10 cellular contexts compared by ENCODE assay signal in genomic region chr18:12652861-12653401, GRCh38. TPM values are rescaled to one million over a fixed set of nuclear protein-coding genes. Genes with fewer than 3 reads are reported as not detected.
DNase-seq lines count a peak whose midpoint lies in the region; ATAC-seq, FAIRE-seq and TF ChIP-seq lines count a peak whose summit lies in the region.
"Had no signal": no experiment of that assay in that cellular context is flagged by ENCODE, and none has a peak within 500 bp of the region (broad histone marks: within the 10 kb centered on the region; RNA-seq: fewer than 3 reads in every experiment).

No MANE protein-coding gene starts in this region.

- TF ChIP-seq POLR2A in K562 (conservative IDR thresholded peaks at IDR 0.05), result no peak

- H3K27ac Mint-ChIP-seq in natural killer cell treated with Interleukin-12 subunit alpha and Interleukin-12 subunit beta and Interleukin-15 and Interleukin-18, amount 100 ng/mL, for 72 hours, result peak overlapping the region; percentile 53 to 62
- H3K27ac Mint-ChIP-seq in CD4-positive, alpha-beta memory T cell, result peak overlapping the region in 1 of 7 donors; percentile 17
- H3K27ac Mint-ChIP-seq: naive B cell had no signal

- intact Hi-C loops in K562 (cut with micrococcal nuclease), result loop anchor here (10.0 kb wide), 1 partner anchor 178 kb away; no protein-coding TSS in a partner anchor
- intact Hi-C loops in CD4-positive, alpha-beta memory T cell (cut with micrococcal nuclease), result no loop called here

- peak overlapping the region in 1 of 2 experiments; percentile 33; a peak in 1 of 4 replicates for H3K9ac ChIP-seq in K562 (ENCODE audit: insufficient read depth in 1 of 2, low read depth in 2 of 2, low read length in 2 of 2)

- H3K27me3 Mint-ChIP-seq in natural killer cell treated with Interleukin-12 subunit alpha and Interleukin-12 subunit beta and Interleukin-15 and Interleukin-18, amount 100 ng/mL, for 72 hours, result peaks cover 8 to 22% of the 10 kb centered on the region in 2 donors
- H3K27me3 Mint-ChIP-seq in CD4-positive, alpha-beta memory T cell, result peaks cover 1 to 6% of the 10 kb centered on the region in 2 donors

- H3K27me3 ChIP-seq in K562 (ENCODE audit: control insufficient read depth in 2 of 2, insufficient read depth in 2 of 2, low read length in 2 of 2), result no peaks in the 10 kb centered on the region
- H3K27me3 ChIP-seq in CD4-positive, alpha-beta memory T cell (ENCODE audit: insufficient read depth, low read length), result no peaks in the 10 kb centered on the region

- WGBS in K562 (ENCODE audit: insufficient coverage, low coverage, missing lambda C conversion rate), result 30% methylated on average over 3 of the region's 3 CpGs

- no peak overlapping the region for H2AFZ ChIP-seq in K562 (ENCODE audit: low read depth, low read length)

- H3K4me1 ChIP-seq in K562 (replicated peaks in 1 of 2; ENCODE audit: control insufficient read depth in 2 of 2, insufficient read depth in 2 of 2, low read length in 2 of 2), result peaks cover 9 to 18% of the 10 kb centered on the region in 2 experiments; a peak in 4 of 5 replicates
- H3K4me1 ChIP-seq in CD4-positive, alpha-beta memory T cell (ENCODE audit: insufficient read depth, low read length), result peaks cover 9% of the 10 kb centered on the region

- 0 out of 3 replicates have a peak overlapping the region, but pooled peaks have one; percentile 34 for H3K27ac ChIP-seq in K562 (ENCODE audit: extremely low read depth, low read depth, low read length)
- no peak overlapping the region for H3K27ac ChIP-seq in CD4-positive, alpha-beta memory T cell (ENCODE audit: low read depth, low read length)

- peaks cover 15 to 23% of the 10 kb centered on the region in 2 donors for H3K4me1 Mint-ChIP-seq in natural killer cell treated with Interleukin-12 subunit alpha and Interleukin-12 subunit beta and Interleukin-15 and Interleukin-18, amount 100 ng/mL, for 72 hours (ENCODE audit: low read depth in 2 of 2)
- H3K4me1 Mint-ChIP-seq in CD4-positive, alpha-beta memory T cell, result peaks cover 8 to 14% (median 12%) of the 10 kb centered on the region in 4 donors

- H3K36me3 Mint-ChIP-seq in natural killer cell treated with Interleukin-12 subunit alpha and Interleukin-12 subunit beta and Interleukin-15 and Interleukin-18, amount 100 ng/mL, for 72 hours, result no peaks in the 10 kb centered on the region
- H3K36me3 Mint-ChIP-seq in CD4-positive, alpha-beta memory T cell, result peaks cover 3% of the 10 kb centered on the region in 2 donors
- H3K36me3 Mint-ChIP-seq: naive B cell had no signal

- H3K9me3 ChIP-seq in K562 (replicated peaks; ENCODE audit: control insufficient read depth, insufficient read depth, low read depth, low read length), result no peaks in the 10 kb centered on the region
- no peaks in the 10 kb centered on the region for H3K9me3 ChIP-seq in CD4-positive, alpha-beta memory T cell (ENCODE audit: control insufficient read depth in 1 of 2, low read length in 2 of 2)

- BruUV-seq in K562 (replicated peaks; lab: Mats Ljungman, UMichigan), result no TSS peak

- no peaks in the 10 kb centered on the region for H3K9me1 ChIP-seq in K562 (ENCODE audit: control insufficient read depth, insufficient read depth, low read length)

- no peak overlapping the region; the same call in 1 of the 2 replicates for H3K4me2 ChIP-seq in K562 (ENCODE audit: insufficient read depth, low read length)

- H3K9me3 Mint-ChIP-seq in natural killer cell treated with Interleukin-12 subunit alpha and Interleukin-12 subunit beta and Interleukin-15 and Interleukin-18, amount 100 ng/mL, for 72 hours, result no peaks in the 10 kb centered on the region
- no peaks in the 10 kb centered on the region for H3K9me3 Mint-ChIP-seq in CD4-positive, alpha-beta memory T cell
- H3K9me3 Mint-ChIP-seq: naive B cell had no signal

- CTCF ChIA-PET in K562 (lab: Yijun Ruan, JAX; ENCODE audit: low intra/inter-chr PET ratio), result no interaction called here
- CTCF ChIA-PET in CD4-positive, alpha-beta memory T cell (lab: Charles Lee; ENCODE audit: partially characterized antibody), result no interaction called here

- H3K79me2 ChIP-seq in K562 (ENCODE audit: control insufficient read depth, insufficient read depth, low read length), result peaks cover 63% of the 10 kb centered on the region

- TF ChIP-seq RAD21 in K562 (CRISPR knock-in tag; conservative IDR thresholded peaks at IDR 0.05 in 1 of 2, IDR thresholded peaks at IDR 0.05 in 1 of 2), result no peak

- peak; percentile 79 for FAIRE-seq in K562 (lab: Jason Lieb, UNC)

- in situ Hi-C loops in K562 (cut with MboI), result no loop called here

- POLR2A ChIA-PET in K562 (lab: Yijun Ruan, JAX), result interaction anchor here (1.0 kb wide), 1 partner anchor 10 kb away, joined by 3 read pairs; no protein-coding TSS in a partner anchor
- POLR2A ChIA-PET in CD4-positive, alpha-beta memory T cell (lab: Charles Lee; ENCODE audit: partially characterized antibody), result no interaction called here

- peaks cover 6% of the 10 kb centered on the region; the same call in 1 of the 3 replicates for H3K36me3 ChIP-seq in K562 (ENCODE audit: control insufficient read depth, insufficient read depth, low read length)
- no peaks in the 10 kb centered on the region for H3K36me3 ChIP-seq in CD4-positive, alpha-beta memory T cell (ENCODE audit: insufficient read depth, low read length)

- peaks cover 7% of the 10 kb centered on the region; the same call in 1 of the 2 replicates for H4K20me1 ChIP-seq in K562 (replicated peaks; ENCODE audit: control insufficient read depth, insufficient read depth, low read length)

- TF ChIP-seq CTCF in K562 (IDR thresholded peaks at IDR 0.05 in 2 of 3, conservative IDR thresholded peaks at IDR 0.05 in 1 of 3; ENCODE audit: insufficient read depth in 2 of 3, low read depth in 1 of 3, low read length in 3 of 3), result no peak

- ATAC-seq in K562 (peak; percentile 8; the same call in 2 of the 3 replicates), GM18517 (IDR thresholded peaks at IDR 0.05; ENCODE audit: unreplicated experiment) (no peak)
- peak in 1 of 2 donors; percentile 54 for ATAC-seq in natural killer cell treated with Interleukin-12 subunit alpha and Interleukin-12 subunit beta and Interleukin-15 and Interleukin-18, amount 100 ng/mL, for 72 hours
- ATAC-seq: esophagus mucosa had no signal

- H3K4me3 Mint-ChIP-seq in natural killer cell treated with Interleukin-12 subunit alpha and Interleukin-12 subunit beta and Interleukin-15 and Interleukin-18, amount 100 ng/mL, for 72 hours, result peak overlapping the region; percentile 14
- peak overlapping the region in 3 of 8 donors; percentile 10 to 56 (median 32) for H3K4me3 Mint-ChIP-seq in CD4-positive, alpha-beta memory T cell

- no peak for TF ChIP-seq EP300 in K562 (IDR thresholded peaks at IDR 0.05; ENCODE audit: low read length)

- peak; percentile 66 for DNase-seq in ELR (ENCODE audit: low read depth)
- peak; percentile 76 for DNase-seq in M059J (ENCODE audit: low read depth)
- peak in 2 of 4 experiments; percentile 16 to 37 for DNase-seq in K562 (ENCODE audit: extremely low read depth in 1 of 4, low spot score in 3 of 4)
- no peak for DNase-seq in natural killer cell treated with Interleukin-12 subunit alpha and Interleukin-12 subunit beta and Interleukin-15 and Interleukin-18, amount 100 ng/mL, for 72 hours (ENCODE audit: low spot score)
- DNase-seq in activated effector memory CD4-positive, alpha-beta T cell treated with Interleukin-2 at 50 U/mL for 16 hours, result no peak
- DNase-seq in NCI-H1105 (lab: John Stamatoyannopoulos, UW), result no peak
- DNase-seq in CD4-positive, alpha-beta memory T cell, result no peak
- DNase-seq: naive B cell had no signal

- H3K4me3 ChIP-seq in K562, result no peak overlapping the region
- H3K4me3 ChIP-seq in CD4-positive, alpha-beta memory T cell (ENCODE audit: low read length in 2 of 2), result no peak overlapping the region

RNA-seq across cellular contexts. Expression of gene SPIRE1, which starts 5.0 kb away (rescaled TPM):
- total RNA-seq in M059J (2014; rRNA removed; shearing (Covaris generic)), result 19.1 and 21.2 TPM in 2 replicates
- total RNA-seq in K562 (2011; cell fraction: chromatin; rRNA removed; ENCODE audit: low replicate concordance), result 21.5 and 33.5 TPM in 2 replicates
- total RNA-seq in K562 (2011; cell fraction: nucleolus; rRNA removed), result 3.8 and 7.4 TPM in 2 replicates
- 10.1 and 15.6 TPM in 2 replicates for total RNA-seq in K562 (2011; cell fraction: nucleoplasm; rRNA removed)
- total RNA-seq in K562 (2014; rRNA removed), result 10.0 and 12.7 TPM in 2 replicates
- total RNA-seq in K562 (2014; rRNA removed; fragmentation: Illumina TruSeq; extraction: Trizol), result 12.8 and 15.1 TPM in 2 replicates
- 11.8 and 13.9 TPM in 2 replicates for total RNA-seq in K562 (2015; rRNA removed; fragmentation: Illumina TruSeq; extraction: Trizol)
- total RNA-seq in K562 (2021), result 12.5 and 14.0 TPM in 2 replicates
- polyA plus RNA-seq in K562 (2011; rRNA removed), result 7.7 and 10.2 TPM in 2 replicates
- polyA plus RNA-seq in K562 (2011; cell fraction: cytosol; rRNA removed), result 4.0 and 5.0 TPM in 2 replicates
- 8.5 and 9.5 TPM in 2 replicates for polyA plus RNA-seq in K562 (2011; cell fraction: nucleus; rRNA removed)
- 7.4 and 12.4 TPM in 2 replicates for polyA plus RNA-seq in K562 (2012)
- 12.3 and 13.6 TPM in 2 replicates for polyA plus RNA-seq in K562 (2014; fragmentation: Illumina TruSeq; extraction: Trizol)
- 1 to 10 TPM; 2.9 to 3.3 TPM for polyA plus RNA-seq in K562 (2014; fragmentation: Nextera tagmentation; extraction: Ambion mirVana)
- polyA plus RNA-seq in K562 (2014; rRNA removed), result 8.0 and 8.1 TPM in 2 replicates
- 14.2 and 18.9 TPM in 2 replicates for polyA minus RNA-seq in K562 (2011; rRNA and poly(A)+ RNA removed)
- 8.0 and 8.1 TPM in 2 replicates for polyA minus RNA-seq in K562 (2011; cell fraction: cytosol; rRNA and poly(A)+ RNA removed)
- 3.5 and 7.7 TPM in 2 replicates for polyA minus RNA-seq in K562 (2011; cell fraction: nucleus; rRNA and poly(A)+ RNA removed)
- total RNA-seq in natural killer cell treated with Interleukin-12 subunit alpha and Interleukin-12 subunit beta and Interleukin-15 and Interleukin-18, amount 100 ng/mL, for 72 hours, result 10 to 100 TPM in 1 of 2 donors, 1 to 10 TPM in 1; 7.8 to 12.0 TPM
- total RNA-seq in CD4-positive, alpha-beta memory T cell, result 1 to 10 TPM; 1.7 to 1.8 TPM
- 1 to 10 TPM in 1 of 2 donors, not detected in 1; 3.0 TPM for polyA plus RNA-seq in CD4-positive, alpha-beta memory T cell

RNA-seq across cellular contexts. Expression of gene CEP76, which starts 49.6 kb away (rescaled TPM):
- 9.9 and 22.4 TPM in 2 replicates for total RNA-seq in M059J (2014; rRNA removed; shearing (Covaris generic))
- 25.3 and 46.3 TPM in 2 replicates for total RNA-seq in K562 (2011; cell fraction: chromatin; rRNA removed; ENCODE audit: low replicate concordance)
- 14.8 and 18.3 TPM in 2 replicates for total RNA-seq in K562 (2011; cell fraction: nucleolus; rRNA removed)
- 23.8 and 31.1 TPM in 2 replicates for total RNA-seq in K562 (2011; cell fraction: nucleoplasm; rRNA removed)
- 22.1 and 27.3 TPM in 2 replicates for total RNA-seq in K562 (2014; rRNA removed)
- 25.0 and 25.2 TPM in 2 replicates for total RNA-seq in K562 (2014; rRNA removed; fragmentation: Illumina TruSeq; extraction: Trizol)
- 16.9 and 21.1 TPM in 2 replicates for total RNA-seq in K562 (2015; rRNA removed; fragmentation: Illumina TruSeq; extraction: Trizol)
- 14.4 and 19.3 TPM in 2 replicates for total RNA-seq in K562 (2021)
- 20.5 and 26.3 TPM in 2 replicates for polyA plus RNA-seq in K562 (2011; rRNA removed)
- 10.6 and 11.9 TPM in 2 replicates for polyA plus RNA-seq in K562 (2011; cell fraction: cytosol; rRNA removed)
- polyA plus RNA-seq in K562 (2011; cell fraction: nucleus; rRNA removed), result 12.4 and 16.0 TPM in 2 replicates
- 9.7 and 11.6 TPM in 2 replicates for polyA plus RNA-seq in K562 (2012)
- polyA plus RNA-seq in K562 (2014; fragmentation: Illumina TruSeq; extraction: Trizol), result 15.7 and 16.2 TPM in 2 replicates
- polyA plus RNA-seq in K562 (2014; fragmentation: Nextera tagmentation; extraction: Ambion mirVana), result 1 to 10 TPM; 5.3 to 5.6 TPM
- polyA plus RNA-seq in K562 (2014; rRNA removed), result 21.5 and 23.3 TPM in 2 replicates
- polyA minus RNA-seq in K562 (2011; rRNA and poly(A)+ RNA removed), result 32.9 and 34.5 TPM in 2 replicates
- polyA minus RNA-seq in K562 (2011; cell fraction: cytosol; rRNA and poly(A)+ RNA removed), result 7.8 and 12.5 TPM in 2 replicates
- 9.8 and 14.9 TPM in 2 replicates for polyA minus RNA-seq in K562 (2011; cell fraction: nucleus; rRNA and poly(A)+ RNA removed)
- total RNA-seq in natural killer cell treated with Interleukin-12 subunit alpha and Interleukin-12 subunit beta and Interleukin-15 and Interleukin-18, amount 100 ng/mL, for 72 hours, result 10 to 100 TPM; 10.1 to 14.4 TPM
- 10 to 100 TPM in 1 of 2 experiments, 1 to 10 TPM in 1; 9.9 to 13.1 TPM for total RNA-seq in CD4-positive, alpha-beta memory T cell
- 1 to 10 TPM; 3.6 to 7.8 TPM for polyA plus RNA-seq in CD4-positive, alpha-beta memory T cell

RNA-seq across cellular contexts. Expression of gene PSMG2, which starts 49.9 kb away (rescaled TPM):
- total RNA-seq in M059J (2014; rRNA removed; shearing (Covaris generic)), result 92.3 and 136 TPM in 2 replicates
- 38.5 and 51.7 TPM in 2 replicates for total RNA-seq in K562 (2011; cell fraction: chromatin; rRNA removed; ENCODE audit: low replicate concordance)
- total RNA-seq in K562 (2011; cell fraction: nucleolus; rRNA removed), result 24.5 and 24.8 TPM in 2 replicates
- 34.8 and 40.9 TPM in 2 replicates for total RNA-seq in K562 (2011; cell fraction: nucleoplasm; rRNA removed)
- total RNA-seq in K562 (2014; rRNA removed) (59.9 and 76.9 TPM in 2 replicates), K562 (2014; rRNA removed; fragmentation: Illumina TruSeq; extraction: Trizol) (116 and 125 TPM in 2 replicates), K562 (2015; rRNA removed; fragmentation: Illumina TruSeq; extraction: Trizol) (101 and 111 TPM in 2 replicates), K562 (2021) (90.2 and 95.6 TPM in 2 replicates)
- polyA plus RNA-seq in K562 (2011; rRNA removed) (75.0 and 81.6 TPM in 2 replicates), K562 (2014; fragmentation: Illumina TruSeq; extraction: Trizol) (105 and 120 TPM in 2 replicates), K562 (2014; fragmentation: Nextera tagmentation; extraction: Ambion mirVana) (100 to 1,000 TPM; 194 to 271 TPM), K562 (2014; rRNA removed) (82.8 and 92.7 TPM in 2 replicates)
- polyA plus RNA-seq in K562 (2011; cell fraction: cytosol; rRNA removed), result 35.3 and 54.9 TPM in 2 replicates
- polyA plus RNA-seq in K562 (2011; cell fraction: nucleus; rRNA removed), result 27.2 and 40.2 TPM in 2 replicates
- 79.8 and 97.3 TPM in 2 replicates for polyA plus RNA-seq in K562 (2012)
- 56.3 and 61.4 TPM in 2 replicates for polyA minus RNA-seq in K562 (2011; rRNA and poly(A)+ RNA removed)
- polyA minus RNA-seq in K562 (2011; cell fraction: cytosol; rRNA and poly(A)+ RNA removed), result 38.3 and 45.0 TPM in 2 replicates
- 11.2 and 12.2 TPM in 2 replicates for polyA minus RNA-seq in K562 (2011; cell fraction: nucleus; rRNA and poly(A)+ RNA removed)
- 10 to 100 TPM; 72.1 to 80.5 TPM for total RNA-seq in natural killer cell treated with Interleukin-12 subunit alpha and Interleukin-12 subunit beta and Interleukin-15 and Interleukin-18, amount 100 ng/mL, for 72 hours
- 10 to 100 TPM; 59.7 to 62.0 TPM for total RNA-seq in CD4-positive, alpha-beta memory T cell
- 100 to 1,000 TPM; 119 to 139 TPM for polyA plus RNA-seq in CD4-positive, alpha-beta memory T cell

Comparison
In these comparisons a context has a peak if more than half of its experiments do, and no peak if none do; other contexts are left out.
1. DNase-seq: peak in ELR (single experiment) and M059J (single experiment); none in natural killer cell treated with Interleukin-12 subunit alpha and Interleukin-12 subunit beta and Interleukin-15 and Interleukin-18, amount 100 ng/mL, for 72 hours (single experiment), activated effector memory CD4-positive, alpha-beta T cell treated with Interleukin-2 at 50 U/mL for 16 hours (single experiment), NCI-H1105 (single experiment) and CD4-positive, alpha-beta memory T cell (0 of 5).